Comparison of ENCODE assay signal across 26 cellular contexts in genomic region chr6:101716387-101716786, GRCh38.
"Had no signal": no experiment of that assay in that cellular context is flagged by ENCODE, and none has a peak within 500 bp of the region (broad histone marks: within the 10 kb centered on the region; RNA-seq: fewer than 3 reads in every experiment).

No MANE protein-coding gene starts in this region.

- H3K27me3 ChIP-seq: dorsolateral prefrontal cortex, esophagus muscularis mucosa, foreskin keratinocyte, gastroesophageal sphincter, heart left ventricle, hepatocyte, left lung, ovary, sigmoid colon, stomach, thyroid gland had no signal

- H3K27ac Mint-ChIP-seq: naive thymus-derived CD8-positive, alpha-beta T cell; stimulated activated effector memory CD8-positive, alpha-beta T cell treated with anti-CD3 and anti-CD28 coated beads, Interleukin-12 subunit alpha, Interleukin-12 subunit beta, amount 100 ng/mL, for 72 hours had no signal

- ATAC-seq: foreskin keratinocyte; gastroesophageal sphincter; heart left ventricle; left cardiac atrium; left lung; naive thymus-derived CD8-positive, alpha-beta T cell; psoas muscle; right cardiac atrium; stimulated activated effector memory CD8-positive, alpha-beta T cell treated with anti-CD3 and anti-CD28 coated beads, Interleukin-12 subunit alpha, Interleukin-12 subunit beta, amount 100 ng/mL, for 72 hours had no signal

- H3K4me3 Mint-ChIP-seq: naive thymus-derived CD8-positive, alpha-beta T cell; nephron progenitor cell; stimulated activated effector memory CD8-positive, alpha-beta T cell treated with anti-CD3 and anti-CD28 coated beads, Interleukin-12 subunit alpha, Interleukin-12 subunit beta, amount 100 ng/mL, for 72 hours had no signal

- H3K4me1 ChIP-seq: esophagus muscularis mucosa, foreskin keratinocyte, gastroesophageal sphincter, heart left ventricle, left lung, psoas muscle, sigmoid colon, stomach, thyroid gland had no signal

- H3K9me3 ChIP-seq: esophagus muscularis mucosa, gastroesophageal sphincter, heart left ventricle, left lung, ovary, psoas muscle, sigmoid colon, stomach, thyroid gland had no signal

- H3K4me3 ChIP-seq: dorsolateral prefrontal cortex, esophagus muscularis mucosa, gastroesophageal sphincter, heart left ventricle, hepatocyte, left lung, ovary, psoas muscle, sigmoid colon, stomach, thyroid gland had no signal

- H3K27me3 Mint-ChIP-seq: naive thymus-derived CD8-positive, alpha-beta T cell had no signal

- H3K36me3 Mint-ChIP-seq: naive thymus-derived CD8-positive, alpha-beta T cell; stimulated activated effector memory CD8-positive, alpha-beta T cell treated with anti-CD3 and anti-CD28 coated beads, Interleukin-12 subunit alpha, Interleukin-12 subunit beta, amount 100 ng/mL, for 72 hours had no signal

- DNase-seq: dorsolateral prefrontal cortex; effector CD4-positive, alpha-beta T cell; foreskin keratinocyte; heart left ventricle; left cardiac atrium; left lung; mesenchymal stem cell; midbrain; naive thymus-derived CD8-positive, alpha-beta T cell; nephron progenitor cell; occipital lobe; ovary; posterior cingulate gyrus; psoas muscle; right cardiac atrium; sigmoid colon; stimulated activated CD4-positive, alpha-beta T cell treated with anti-CD3 and anti-CD28 coated beads, Interleukin-2, amount 100 ng/mL, for 24 hours; stimulated activated CD4-positive, alpha-beta T cell treated with anti-CD3 and anti-CD28 coated beads, Interleukin-4, amount 100 ng/mL, for 24 hours; stimulated activated naive CD4-positive, alpha-beta T cell treated with Interleukin-2 at 50 U/mL for 16 hours; stomach; thyroid gland; trophoblast cell had no signal

- H3K9me3 Mint-ChIP-seq: nephron progenitor cell had no signal

- H3K27ac ChIP-seq: dorsolateral prefrontal cortex, esophagus muscularis mucosa, foreskin keratinocyte, gastroesophageal sphincter, heart left ventricle, hepatocyte, left lung, ovary, psoas muscle, sigmoid colon, stomach, thyroid gland had no signal

- H3K4me1 Mint-ChIP-seq: naive thymus-derived CD8-positive, alpha-beta T cell; nephron progenitor cell; stimulated activated effector memory CD8-positive, alpha-beta T cell treated with anti-CD3 and anti-CD28 coated beads, Interleukin-12 subunit alpha, Interleukin-12 subunit beta, amount 100 ng/mL, for 72 hours had no signal

- H3K36me3 ChIP-seq: esophagus muscularis mucosa, gastroesophageal sphincter, heart left ventricle, left lung, ovary, sigmoid colon, stomach, thyroid gland had no signal
